ENCODE assay signal across 1 cellular context in the genomic region with DNA sequence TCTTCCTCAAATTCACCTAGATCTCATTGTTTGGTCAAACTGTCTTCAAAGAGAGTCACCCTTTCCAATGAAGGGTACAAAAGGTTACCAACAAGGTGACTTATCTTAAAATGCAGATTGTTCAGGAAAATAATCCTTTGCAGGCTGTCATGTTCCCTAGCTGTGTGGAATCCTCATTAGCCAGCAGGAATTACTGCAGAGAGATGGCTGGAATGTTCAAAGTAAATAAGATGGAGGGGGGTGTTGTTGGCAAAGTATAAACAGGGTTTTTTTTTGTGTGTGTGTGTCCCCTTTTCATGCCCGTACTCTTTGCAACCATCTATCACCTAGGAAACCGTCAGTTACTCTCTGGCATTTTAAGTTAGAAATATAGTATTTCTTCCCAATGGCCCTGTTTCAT.
TF ChIP-seq lines count a peak whose summit lies in the region.

No MANE protein-coding gene starts in this region.

TF ChIP-seq in GM12878, 131 proteins besides CTCF, POLR2A, EP300 and RAD21:
- no peak for TF ChIP-seq SMARCA5 (IDR thresholded peaks at IDR 0.05)
- TF ChIP-seq RAD51 (IDR thresholded peaks at IDR 0.05) = no peak
- TF ChIP-seq, protein P1, sequence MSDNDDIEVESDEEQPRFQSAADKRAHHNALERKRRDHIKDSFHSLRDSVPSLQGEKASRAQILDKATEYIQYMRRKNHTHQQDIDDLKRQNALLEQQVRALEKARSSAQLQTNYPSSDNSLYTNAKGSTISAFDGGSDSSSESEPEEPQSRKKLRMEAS (IDR thresholded peaks at IDR 0.05; ENCODE audit: low read depth, low read length) = no peak
- 0 out of 2 replicates have a peak, but pooled peaks have one; percentile 39 for TF ChIP-seq POLR2AphosphoS5 (IDR thresholded peaks at IDR 0.05; ENCODE audit: low read length)
- no peak for TF ChIP-seq IKZF1 (conservative IDR thresholded peaks at IDR 0.05)
